Comparison of ENCODE assay signal across 9 cellular contexts in genomic region chr5:55603947-55604346, GRCh38.
DNase-seq lines count a peak whose midpoint lies in the region; ATAC-seq and TF ChIP-seq lines count a peak whose summit lies in the region.
"Had no signal": no experiment of that assay in that cellular context is flagged by ENCODE, and none has a peak within 500 bp of the region (broad histone marks: within the 10 kb centered on the region; RNA-seq: fewer than 3 reads in every experiment).

No MANE protein-coding gene starts in this region.

- H3K36me3 ChIP-seq in ascending aorta (no peaks in the 10 kb centered on the region), tibial nerve (no peaks in the 10 kb centered on the region)
- H3K36me3 ChIP-seq: Peyer's patch had no signal

- H3K27me3 Mint-ChIP-seq in Calu3 (ENCODE audit: unreplicated experiment): no peaks in the 10 kb centered on the region

- TF ChIP-seq CTCF in ascending aorta (IDR thresholded peaks at IDR 0.05) (peak in 1 of 3 experiments; percentile 14), tibial nerve (IDR thresholded peaks at IDR 0.05) (no peak), Calu3 (IDR thresholded peaks at IDR 0.05; ENCODE audit: unreplicated experiment) (no peak)

- H3K27ac ChIP-seq in ascending aorta: peak overlapping the region; percentile 92 to 93
- H3K27ac ChIP-seq in tibial nerve: peak overlapping the region; percentile 62 to 96 (median 90)

- H3K9me3 Mint-ChIP-seq in Calu3 (ENCODE audit: low read depth, unreplicated experiment): no peaks in the 10 kb centered on the region
- H3K9me3 Mint-ChIP-seq: effector memory CD8-positive, alpha-beta T cell had no signal

- H3K27me3 ChIP-seq in ascending aorta (no peaks in the 10 kb centered on the region), tibial nerve (no peaks in the 10 kb centered on the region)
- H3K27me3 ChIP-seq: Peyer's patch had no signal

- TF ChIP-seq POLR2A in tibial nerve (IDR thresholded peaks at IDR 0.05): no peak

- CTCF ChIA-PET in Calu3 (lab: Charles Lee): interaction anchor here (0.5 kb wide), 1 partner anchor 21 kb away, joined by 3 read pairs; no protein-coding TSS in a partner anchor

- 31 to 52% methylated on average over 5 of the region's 5 CpGs for WGBS in tibial nerve, 2 donors

- no peak overlapping the region for H3K4me3 Mint-ChIP-seq in Calu3 (ENCODE audit: low read depth, unreplicated experiment)
- H3K4me3 Mint-ChIP-seq: effector memory CD8-positive, alpha-beta T cell had no signal

- intact Hi-C loops in ascending aorta (cut with DNase I) (loop anchor here (5.0 kb wide), 1 partner anchor 167 kb away; no protein-coding TSS in a partner anchor), Calu3 (cut with micrococcal nuclease; ENCODE audit: unreplicated experiment) (no loop called here)

- ATAC-seq in HG03045 (IDR thresholded peaks at IDR 0.05; ENCODE audit: unreplicated experiment): no peak
- ATAC-seq: effector memory CD8-positive, alpha-beta T cell had no signal

- H3K27ac Mint-ChIP-seq in Calu3 (ENCODE audit: unreplicated experiment): no peak overlapping the region
- H3K27ac Mint-ChIP-seq: effector memory CD8-positive, alpha-beta T cell had no signal

- H3K36me3 Mint-ChIP-seq in Calu3 (ENCODE audit: insufficient read depth, unreplicated experiment): no peaks in the 10 kb centered on the region

- no TSS peak for BruUV-seq in Calu3 (replicated peaks; lab: Mats Ljungman, UMichigan)

- H3K4me1 ChIP-seq in ascending aorta: peaks cover 17 to 59% of the 10 kb centered on the region in 2 donors
- peaks cover 2 to 62% (median 35%) of the 10 kb centered on the region in 4 donors for H3K4me1 ChIP-seq in tibial nerve

- TF ChIP-seq EP300 in tibial nerve (IDR thresholded peaks at IDR 0.05): peak in 1 of 2 donors; percentile 38

- DNase-seq in M059J (ENCODE audit: low read depth): peak; percentile 92
- no peak for DNase-seq in ascending aorta (ENCODE audit: low spot score in 2 of 2)
- peak; percentile 88 for DNase-seq in medulla oblongata (ENCODE audit: extremely low spot score)
- no peak for DNase-seq in tibial nerve (ENCODE audit: low spot score in 2 of 2)
- no peak for DNase-seq in Calu3
- no peak for DNase-seq in cerebellum (ENCODE audit: low spot score)
- DNase-seq: effector memory CD8-positive, alpha-beta T cell; Peyer's patch had no signal

- peaks cover 47% of the 10 kb centered on the region for H3K4me1 Mint-ChIP-seq in Calu3 (ENCODE audit: low read depth, unreplicated experiment)

- H3K9me3 ChIP-seq in ascending aorta (no peaks in the 10 kb centered on the region), tibial nerve (no peaks in the 10 kb centered on the region)
- H3K9me3 ChIP-seq: Peyer's patch had no signal

- no peak overlapping the region for H3K4me3 ChIP-seq in ascending aorta
- no peak overlapping the region for H3K4me3 ChIP-seq in tibial nerve
- H3K4me3 ChIP-seq: Peyer's patch had no signal

Comparison
In these comparisons a context has a peak if more than half of its experiments do, and no peak if none do; other contexts are left out.
1. DNase-seq: peak in M059J (single experiment) and medulla oblongata (single experiment); none in ascending aorta (0 of 2), tibial nerve (0 of 2), Calu3 (single experiment) and cerebellum (single experiment).